Comparison of ENCODE assay signal across 8 cellular contexts in genomic region chr12:1629338-1630080, GRCh38. TPM values are rescaled to one million over a fixed set of nuclear protein-coding genes. Genes with fewer than 3 reads are reported as not detected.
DNase-seq lines count a peak whose midpoint lies in the region; ATAC-seq and TF ChIP-seq lines count a peak whose summit lies in the region.

No MANE protein-coding gene starts in this region.

- H3K4me3 Mint-ChIP-seq in progenitor cell of endocrine pancreas (ENCODE audit: low read depth), result peak overlapping the region; percentile 72

- H3K27ac Mint-ChIP-seq in progenitor cell of endocrine pancreas, result no peak overlapping the region

- peaks cover 9% of the 10 kb centered on the region for H3K4me1 ChIP-seq in RWPE2 (ENCODE audit: insufficient read depth, poor library complexity, severe bottlenecking)

- H3K4me1 Mint-ChIP-seq in progenitor cell of endocrine pancreas (ENCODE audit: low read depth), result peaks cover 31% of the 10 kb centered on the region

- H3K9me3 ChIP-seq in RWPE2 (ENCODE audit: severe bottlenecking), result no peaks in the 10 kb centered on the region

- no peak overlapping the region for H3K27ac ChIP-seq in RWPE2 (ENCODE audit: poor library complexity, severe bottlenecking)

- H3K36me3 ChIP-seq in RWPE2 (ENCODE audit: low read depth), result no peaks in the 10 kb centered on the region

- H3K4me3 ChIP-seq in RWPE2 (ENCODE audit: severe bottlenecking) (peak overlapping the region; percentile 38), foreskin fibroblast (ENCODE audit: low read depth in 1 of 2, low read length in 2 of 2) (peak overlapping the region; percentile 22 to 52)

- H3K27me3 Mint-ChIP-seq in progenitor cell of endocrine pancreas, result peaks cover 83% of the 10 kb centered on the region

- no peaks in the 10 kb centered on the region for H3K36me3 Mint-ChIP-seq in progenitor cell of endocrine pancreas (ENCODE audit: insufficient read depth)

- ATAC-seq in RWPE2 (ENCODE audit: low read depth) (peak; percentile 8; the same call in 2 of the 3 replicates), GM18868 (IDR thresholded peaks at IDR 0.05; ENCODE audit: unreplicated experiment) (no peak)

- H3K27me3 ChIP-seq in RWPE2 (ENCODE audit: insufficient read depth, poor library complexity, severe bottlenecking), result peaks cover 11% of the 10 kb centered on the region

- DNase-seq in NCI-H524 (lab: John Stamatoyannopoulos, UW) (peak; percentile 54 to 55), NCI-H524 treated with DMSO at 0.1 percent for 48 hours (lab: John Stamatoyannopoulos, UW) (no peak), RWPE2 (ENCODE audit: low spot score) (no peak), foreskin fibroblast (peak in 1 of 2 donors; percentile 45), progenitor cell of endocrine pancreas (ENCODE audit: low spot score, unreplicated experiment) (no peak), activated gamma-delta T cell treated with Interleukin-2 at 50 U/mL for 16 hours (no peak)
- no peak for DNase-seq in effector CD4-positive, alpha-beta T cell

- H3K9me3 Mint-ChIP-seq in progenitor cell of endocrine pancreas (ENCODE audit: low read depth), result no peaks in the 10 kb centered on the region

- no peak for TF ChIP-seq CTCF in RWPE2 (IDR thresholded peaks at IDR 0.05; ENCODE audit: poor library complexity, severe bottlenecking)
- peak; percentile 14 for TF ChIP-seq CTCF in foreskin fibroblast (IDR thresholded peaks at IDR 0.05; ENCODE audit: low read depth, low read length)
- TF ChIP-seq CTCF in progenitor cell of endocrine pancreas (IDR thresholded peaks at IDR 0.05; ENCODE audit: unreplicated experiment), result no peak

RNA-seq across cellular contexts. Expression of gene WNT5B, which starts 0.5 kb away (rescaled TPM):
- 8.9 and 10.1 TPM in 2 replicates for total RNA-seq in progenitor cell of endocrine pancreas

RNA-seq across cellular contexts. Expression of gene FBXL14, which starts 35.1 kb away (rescaled TPM):
- 33.9 and 37.7 TPM in 2 replicates for total RNA-seq in progenitor cell of endocrine pancreas

Comparison
In these comparisons a context has a peak if more than half of its experiments do, and no peak if none do; other contexts are left out.
1. DNase-seq: peak in NCI-H524 (2 of 2); none in NCI-H524 treated with DMSO at 0.1 percent for 48 hours (single experiment), RWPE2 (single experiment), progenitor cell of endocrine pancreas (single experiment), effector CD4-positive, alpha-beta T cell (single experiment) and activated gamma-delta T cell treated with Interleukin-2 at 50 U/mL for 16 hours (single experiment).